In genomic region chr9:88477300-88477751, GRCh38 we compare ENCODE assay signal across 8 cellular contexts. TPM values are rescaled to one million over a fixed set of nuclear protein-coding genes. Genes with fewer than 3 reads are reported as not detected.
A peak's percentile ranks its signal among the peaks of the same experiment; 100 is the strongest.
DNase-seq lines count a peak whose midpoint lies in the region; ATAC-seq and TF ChIP-seq lines count a peak whose summit lies in the region.

No MANE protein-coding gene starts in this region.

- no peak overlapping the region for H3K4me3 ChIP-seq in epithelial cell of proximal tubule (ENCODE audit: low read depth, low read length)

- peak; percentile 20 to 25 for DNase-seq in activated T-cell treated with anti-CD3 and anti-CD28 coated beads, Interleukin-2, amount 50 U/mL, for 72 hours
- DNase-seq in activated T-cell treated with anti-CD3 and anti-CD28 coated beads, Interleukin-2, amount 50 U/mL, for 48 hours: no peak
- peak; percentile 19 for DNase-seq in NCI-H226
- peak; percentile 91 for DNase-seq in epithelial cell of proximal tubule (ENCODE audit: low read depth)
- no peak for DNase-seq in stimulated activated naive CD8-positive, alpha-beta T cell treated with anti-CD3 and anti-CD28 coated beads, Interleukin-15, Interleukin-2, amounts not matched to agents 100 U/mL and 50 U/mL, for 24 hours
- DNase-seq in activated CD8-positive, alpha-beta memory T cell treated with anti-CD3 and anti-CD28 coated beads, Interleukin-2, amount 50 U/mL, for 4 hours: no peak
- DNase-seq in anterior cingulate cortex (lab: John Stamatoyannopoulos, UW): no peak

- peaks cover 0 to 3% of the 10 kb centered on the region in 2 donors for H3K36me3 Mint-ChIP-seq in activated T-cell treated with anti-CD3 and anti-CD28 coated beads, Interleukin-2, amount 50 U/mL, for 72 hours (ENCODE audit: insufficient read depth in 2 of 2)

- H3K27me3 Mint-ChIP-seq in activated T-cell treated with anti-CD3 and anti-CD28 coated beads, Interleukin-2, amount 50 U/mL, for 72 hours (ENCODE audit: low read depth): no peaks in the 10 kb centered on the region

- no peak for TF ChIP-seq CTCF in epithelial cell of proximal tubule (conservative IDR thresholded peaks at IDR 0.05; ENCODE audit: low read depth, low read length)

- no peak overlapping the region for H3K27ac Mint-ChIP-seq in activated T-cell treated with anti-CD3 and anti-CD28 coated beads, Interleukin-2, amount 50 U/mL, for 72 hours

- H3K9me3 Mint-ChIP-seq in activated T-cell treated with anti-CD3 and anti-CD28 coated beads, Interleukin-2, amount 50 U/mL, for 72 hours: no peaks in the 10 kb centered on the region

- peak; percentile 86 to 88 for ATAC-seq in activated T-cell treated with anti-CD3 and anti-CD28 coated beads, Interleukin-2, amount 50 U/mL, for 72 hours (replicated peaks in 1 of 2)
- ATAC-seq in stimulated activated naive CD8-positive, alpha-beta T cell treated with anti-CD3 and anti-CD28 coated beads, Interleukin-15, Interleukin-2, amounts not matched to agents 100 U/mL and 50 U/mL, for 24 hours: peak; percentile 89
- no peak for ATAC-seq in GM19351 (IDR thresholded peaks at IDR 0.05; ENCODE audit: unreplicated experiment)

- peak overlapping the region; percentile 41 to 62 for H3K4me3 Mint-ChIP-seq in activated T-cell treated with anti-CD3 and anti-CD28 coated beads, Interleukin-2, amount 50 U/mL, for 72 hours

- H3K4me1 Mint-ChIP-seq in activated T-cell treated with anti-CD3 and anti-CD28 coated beads, Interleukin-2, amount 50 U/mL, for 72 hours (ENCODE audit: low read depth): peaks cover 27% of the 10 kb centered on the region

RNA-seq across cellular contexts. Expression of gene NXNL2, which starts 57.7 kb away (rescaled TPM):
- total RNA-seq in activated T-cell treated with anti-CD3 and anti-CD28 coated beads, Interleukin-2, amount 50 U/mL, for 72 hours: not detected
- total RNA-seq in epithelial cell of proximal tubule: 3.1 and 6.9 TPM in 2 replicates

Comparison
In these comparisons a context has a peak if more than half of its experiments do, and no peak if none do; other contexts are left out.
1. DNase-seq: peak in activated T-cell treated with anti-CD3 and anti-CD28 coated beads, Interleukin-2, amount 50 U/mL, for 72 hours (2 of 2), NCI-H226 (single experiment) and epithelial cell of proximal tubule (single experiment); none in activated T-cell treated with anti-CD3 and anti-CD28 coated beads, Interleukin-2, amount 50 U/mL, for 48 hours (0 of 2), stimulated activated naive CD8-positive, alpha-beta T cell treated with anti-CD3 and anti-CD28 coated beads, Interleukin-15, Interleukin-2, amounts not matched to agents 100 U/mL and 50 U/mL, for 24 hours (single experiment), activated CD8-positive, alpha-beta memory T cell treated with anti-CD3 and anti-CD28 coated beads, Interleukin-2, amount 50 U/mL, for 4 hours (single experiment) and anterior cingulate cortex (0 of 58).